ENCODE assay signal across 12 cellular contexts in genomic region chr1:173444757-173445156, GRCh38. TPM values are rescaled to one million over a fixed set of nuclear protein-coding genes. Genes with fewer than 3 reads are reported as not detected.
DNase-seq lines count a peak whose midpoint lies in the region; ATAC-seq and TF ChIP-seq lines count a peak whose summit lies in the region.
"Had no signal": no experiment of that assay in that cellular context is flagged by ENCODE, and none has a peak within 500 bp of the region (broad histone marks: within the 10 kb centered on the region; RNA-seq: fewer than 3 reads in every experiment).

No MANE protein-coding gene starts in this region.

- DNase-seq in activated CD4-positive, alpha-beta T cell treated with anti-CD3 and anti-CD28 coated beads for 36 hours: no peak
- no peak for DNase-seq in activated CD4-positive, alpha-beta T cell treated with anti-CD3 and anti-CD28 coated beads for 48 hours
- DNase-seq in WTC11 (ENCODE audit: low spot score) (no peak), nephron progenitor cell (no peak), NK-92 (lab: John Stamatoyannopoulos, UW; ENCODE audit: unreplicated experiment) (no peak), NCI-H524 treated with DMSO at 0.1 percent for 48 hours (lab: John Stamatoyannopoulos, UW) (no peak)
- DNase-seq: body of pancreas, kidney, NCI-H446 treated with DMSO at 0.1 percent for 48 hours, Right ventricle myocardium superior had no signal

- peak; percentile 80 for ATAC-seq in activated CD4-positive, alpha-beta T cell treated with anti-CD3 and anti-CD28 coated beads for 36 hours
- ATAC-seq in HG02678 (IDR thresholded peaks at IDR 0.05; ENCODE audit: unreplicated experiment): peak; percentile 58
- ATAC-seq in WTC11: no peak
- ATAC-seq in GM21737 (IDR thresholded peaks at IDR 0.05; ENCODE audit: unreplicated experiment): no peak
- ATAC-seq: body of pancreas had no signal

- intact Hi-C loops in activated CD4-positive, alpha-beta T cell treated with anti-CD3 and anti-CD28 coated beads for 36 hours (cut with DNase I, micrococcal nuclease): no loop called here

- H3K27ac Mint-ChIP-seq in activated CD4-positive, alpha-beta T cell treated with anti-CD3 and anti-CD28 coated beads for 36 hours: peak overlapping the region; percentile 11
- H3K27ac Mint-ChIP-seq in WTC11 (peak overlapping the region; percentile 39), nephron progenitor cell (peak overlapping the region; percentile 4)

- peaks cover 23% of the 10 kb centered on the region for H3K4me1 Mint-ChIP-seq in activated CD4-positive, alpha-beta T cell treated with anti-CD3 and anti-CD28 coated beads for 36 hours
- peaks cover 65% of the 10 kb centered on the region for H3K4me1 Mint-ChIP-seq in WTC11
- H3K4me1 Mint-ChIP-seq in nephron progenitor cell: no peaks in the 10 kb centered on the region

- no peaks in the 10 kb centered on the region for H3K27me3 Mint-ChIP-seq in activated CD4-positive, alpha-beta T cell treated with anti-CD3 and anti-CD28 coated beads for 36 hours
- no peaks in the 10 kb centered on the region for H3K27me3 Mint-ChIP-seq in WTC11 (ENCODE audit: low read depth)
- H3K27me3 Mint-ChIP-seq in nephron progenitor cell (ENCODE audit: low read depth, poor library complexity): peaks cover 7% of the 10 kb centered on the region

- peaks cover 38% of the 10 kb centered on the region for H3K36me3 Mint-ChIP-seq in activated CD4-positive, alpha-beta T cell treated with anti-CD3 and anti-CD28 coated beads for 36 hours (ENCODE audit: low read depth)
- H3K36me3 Mint-ChIP-seq in WTC11: peaks cover 53% of the 10 kb centered on the region
- H3K36me3 Mint-ChIP-seq in nephron progenitor cell (ENCODE audit: low read depth): peaks cover 37% of the 10 kb centered on the region

- peaks cover 28% of the 10 kb centered on the region for H3K9me3 Mint-ChIP-seq in activated CD4-positive, alpha-beta T cell treated with anti-CD3 and anti-CD28 coated beads for 36 hours (ENCODE audit: low read depth)
- H3K9me3 Mint-ChIP-seq in WTC11 (peaks cover 31% of the 10 kb centered on the region), nephron progenitor cell (peaks cover 34% of the 10 kb centered on the region)

- CTCF ChIA-PET in activated CD4-positive, alpha-beta T cell treated with anti-CD3 and anti-CD28 coated beads for 36 hours (lab: Charles Lee): interaction anchor here (0.9 to 1.4 kb wide), 4 partner anchors 9 to 380 kb away, joined by 3 to 5 read pairs (median 4); partner anchors contain the start of gene DARS2
- CTCF ChIA-PET in WTC11 (lab: Charles Lee): no interaction called here

- POLR2A ChIA-PET in activated CD4-positive, alpha-beta T cell treated with anti-CD3 and anti-CD28 coated beads for 36 hours (lab: Charles Lee): no interaction called here
- POLR2A ChIA-PET in WTC11 (lab: Charles Lee): interaction anchor here (2.0 kb wide), 1 partner anchor 33 kb away, joined by 9 read pairs; the partner anchor contains the start of gene PRDX6

- TF ChIP-seq CTCF in WTC11 (IDR thresholded peaks at IDR 0.05) (no peak), nephron progenitor cell (IDR thresholded peaks at IDR 0.05) (no peak)

- no peak overlapping the region for H3K4me3 Mint-ChIP-seq in activated CD4-positive, alpha-beta T cell treated with anti-CD3 and anti-CD28 coated beads for 36 hours
- H3K4me3 Mint-ChIP-seq in WTC11 (no peak overlapping the region), nephron progenitor cell (no peak overlapping the region)

TF ChIP-seq in WTC11, 78 proteins besides CTCF, POLR2A, EP300 and RAD21:
- TF ChIP-seq GABPB1 (CRISPR knock-in tag; IDR thresholded peaks at IDR 0.05) (no peak), PRDM15 (CRISPR knock-in tag; IDR thresholded peaks at IDR 0.05) (no peak), GRHL2 (CRISPR knock-in tag; IDR thresholded peaks at IDR 0.05; ENCODE audit: insufficient replicate concordance, severe bottlenecking) (no peak), ZNF263 (CRISPR knock-in tag; IDR thresholded peaks at IDR 0.05; ENCODE audit: low read depth) (no peak), ATF6 (CRISPR knock-in tag; IDR thresholded peaks at IDR 0.05) (no peak), FOXK1 (CRISPR knock-in tag; IDR thresholded peaks at IDR 0.05) (no peak), HMGXB4 (CRISPR knock-in tag; IDR thresholded peaks at IDR 0.05) (no peak)

RNA-seq across cellular contexts. Expression of gene PRDX6, which starts 32.4 kb away (rescaled TPM):
- total RNA-seq in activated CD4-positive, alpha-beta T cell treated with anti-CD3 and anti-CD28 coated beads for 36 hours: 100 to 1,000 TPM; 103 to 125 TPM
- total RNA-seq in WTC11 (2021): 512 to 538 TPM (median 516 TPM) in 3 replicates

Comparison
In these comparisons a context has a peak if more than half of its experiments do, and no peak if none do; other contexts are left out.
1. ATAC-seq: peak in activated CD4-positive, alpha-beta T cell treated with anti-CD3 and anti-CD28 coated beads for 36 hours (single experiment) and HG02678 (single experiment); none in WTC11 (single experiment) and GM21737 (single experiment).
2. Peak in every context shown above with its lines, with median percentiles within 50 percentile points of each other: H3K27ac Mint-ChIP-seq.